Comparison of ENCODE assay signal across 1 cellular context in genomic region chr17:42456223-42457106, GRCh38.
TF ChIP-seq lines count a peak whose summit lies in the region.

No MANE protein-coding gene starts in this region.

TF ChIP-seq in K562, 482 proteins besides CTCF, POLR2A, EP300 and RAD21 (continued from another document and continues in another):
- no peak for TF ChIP-seq ETS2 (tag; IDR thresholded peaks at IDR 0.05; ENCODE audit: borderline replicate concordance, poor library complexity, severe bottlenecking)
- TF ChIP-seq TCF7L2 (IDR thresholded peaks at IDR 0.05; ENCODE audit: low read depth, low read length): no peak
- no peak for TF ChIP-seq ZNF511 (CRISPR knock-in tag; IDR thresholded peaks at IDR 0.05)
- peak; percentile 81 for TF ChIP-seq BRD9 (IDR thresholded peaks at IDR 0.05; ENCODE audit: low read depth, partially characterized antibody)
- TF ChIP-seq FOXP4 (CRISPR knock-in tag; IDR thresholded peaks at IDR 0.05; ENCODE audit: borderline replicate concordance): no peak
- TF ChIP-seq ZNF23 (CRISPR knock-in tag; IDR thresholded peaks at IDR 0.05): no peak
- no peak for TF ChIP-seq ILF3 (IDR thresholded peaks at IDR 0.05; ENCODE audit: borderline replicate concordance)
- TF ChIP-seq ZFP30 (CRISPR knock-in tag; IDR thresholded peaks at IDR 0.05; ENCODE audit: borderline replicate concordance): no peak
- no peak for TF ChIP-seq XRCC3 (IDR thresholded peaks at IDR 0.05)
- no peak for TF ChIP-seq TAF15 (IDR thresholded peaks at IDR 0.05; ENCODE audit: low read depth, low read length)
- TF ChIP-seq MTA3 (IDR thresholded peaks at IDR 0.05; ENCODE audit: borderline replicate concordance): 0 out of 2 replicates have a peak, but pooled peaks have one; percentile 22
- no peak for TF ChIP-seq RUNX1 (IDR thresholded peaks at IDR 0.05; ENCODE audit: low read depth)
- TF ChIP-seq RNF2 (IDR thresholded peaks at IDR 0.05): no peak
- TF ChIP-seq MAFK (IDR thresholded peaks at IDR 0.05; ENCODE audit: low read length): peak; percentile 9; the same call in 1 of the 2 replicates
- no peak; the same call in 1 of the 2 replicates for TF ChIP-seq NR2C1 (IDR thresholded peaks at IDR 0.05)
- no peak for TF ChIP-seq NR2C1 (tag; IDR thresholded peaks at IDR 0.05)
- no peak for TF ChIP-seq FOXO4 (CRISPR knock-in tag; IDR thresholded peaks at IDR 0.05)
- no peak for TF ChIP-seq HMGXB4 (CRISPR knock-in tag; IDR thresholded peaks at IDR 0.05)
- no peak for TF ChIP-seq GABPB2 (CRISPR knock-in tag; conservative IDR thresholded peaks at IDR 0.05)
- TF ChIP-seq NR2F6 (CRISPR knock-in tag; IDR thresholded peaks at IDR 0.05): no peak
- no peak for TF ChIP-seq HCFC1 (IDR thresholded peaks at IDR 0.05; ENCODE audit: low read depth, low read length)
- no peak for TF ChIP-seq ZNF140 (CRISPR knock-in tag; IDR thresholded peaks at IDR 0.05)
- peak; percentile 58 for TF ChIP-seq GATA2 (CRISPR knock-in tag; IDR thresholded peaks at IDR 0.05)
- TF ChIP-seq CTCFL (IDR thresholded peaks at IDR 0.05; ENCODE audit: borderline replicate concordance, insufficient read depth, low read depth, low read length, poor library complexity, severe bottlenecking): no peak
- TF ChIP-seq U2AF1 (optimal IDR thresholded peaks at IDR 0.05; ENCODE audit: low read depth, low read length): no peak
- no peak for TF ChIP-seq JUN (IDR thresholded peaks at IDR 0.05; ENCODE audit: borderline replicate concordance, low read depth, low read length)
- TF ChIP-seq JUN (CRISPR knock-in tag; IDR thresholded peaks at IDR 0.05; ENCODE audit: borderline replicate concordance): no peak
- no peak for TF ChIP-seq CHCHD3 (CRISPR knock-in tag; IDR thresholded peaks at IDR 0.05)
- TF ChIP-seq ARID3B (CRISPR knock-in tag; IDR thresholded peaks at IDR 0.05; ENCODE audit: borderline replicate concordance): no peak
- TF ChIP-seq ILK (tag; IDR thresholded peaks at IDR 0.05; ENCODE audit: borderline replicate concordance, low read depth): no peak
- TF ChIP-seq TRIM24 (IDR thresholded peaks at IDR 0.05): peak; percentile 81 to 87
- no peak for TF ChIP-seq TEAD2 (tag; IDR thresholded peaks at IDR 0.05)
- TF ChIP-seq PRDM10 (IDR thresholded peaks at IDR 0.05; ENCODE audit: partially characterized antibody): no peak
- peak; percentile 79 for TF ChIP-seq PKNOX1 (IDR thresholded peaks at IDR 0.05)
- TF ChIP-seq FOXP1 (CRISPR knock-in tag; IDR thresholded peaks at IDR 0.05): no peak
- no peak for TF ChIP-seq ZNF785 (CRISPR knock-in tag; IDR thresholded peaks at IDR 0.05)
- TF ChIP-seq E2F6 (IDR thresholded peaks at IDR 0.05; ENCODE audit: borderline replicate concordance in 1 of 2, extremely low read depth in 1 of 2, insufficient read depth in 1 of 2, insufficient read length in 1 of 2, low read depth in 1 of 2, low read length in 1 of 2, poor library complexity in 1 of 2, severe bottlenecking in 1 of 2): no peak
- TF ChIP-seq ZBTB34 (CRISPR knock-in tag; IDR thresholded peaks at IDR 0.05): no peak
- no peak for TF ChIP-seq IRF1 (CRISPR knock-in tag; IDR thresholded peaks at IDR 0.05; ENCODE audit: borderline replicate concordance)
- no peak for TF ChIP-seq ZNF274 (IDR thresholded peaks at IDR 0.05; ENCODE audit: borderline replicate concordance, low read depth, low read length)
- TF ChIP-seq KLF1 (tag; IDR thresholded peaks at IDR 0.05): no peak
- no peak for TF ChIP-seq TFAM (CRISPR knock-in tag; conservative IDR thresholded peaks at IDR 0.05)
- TF ChIP-seq CBX1 (IDR thresholded peaks at IDR 0.05; ENCODE audit: low read depth): no peak
- TF ChIP-seq POU5F1 (IDR thresholded peaks at IDR 0.05; ENCODE audit: borderline replicate concordance, low read depth, low read length, partially characterized antibody): no peak
- no peak for TF ChIP-seq SMAD1 (IDR thresholded peaks at IDR 0.05; ENCODE audit: low read depth, low read length, partially characterized antibody)
- no peak for TF ChIP-seq SREBF1 (IDR thresholded peaks at IDR 0.05; ENCODE audit: borderline replicate concordance, low read depth, low read length)
- no peak for TF ChIP-seq ZNF212 (CRISPR knock-in tag; IDR thresholded peaks at IDR 0.05)
- 0 out of 2 replicates have a peak, but pooled peaks have one; percentile 47 for TF ChIP-seq SUPT5H (IDR thresholded peaks at IDR 0.05)
- no peak for TF ChIP-seq RAD51 (IDR thresholded peaks at IDR 0.05; ENCODE audit: borderline replicate concordance, low read depth)
